ENCODE assay signal across 1 cellular context in the genomic region with DNA sequence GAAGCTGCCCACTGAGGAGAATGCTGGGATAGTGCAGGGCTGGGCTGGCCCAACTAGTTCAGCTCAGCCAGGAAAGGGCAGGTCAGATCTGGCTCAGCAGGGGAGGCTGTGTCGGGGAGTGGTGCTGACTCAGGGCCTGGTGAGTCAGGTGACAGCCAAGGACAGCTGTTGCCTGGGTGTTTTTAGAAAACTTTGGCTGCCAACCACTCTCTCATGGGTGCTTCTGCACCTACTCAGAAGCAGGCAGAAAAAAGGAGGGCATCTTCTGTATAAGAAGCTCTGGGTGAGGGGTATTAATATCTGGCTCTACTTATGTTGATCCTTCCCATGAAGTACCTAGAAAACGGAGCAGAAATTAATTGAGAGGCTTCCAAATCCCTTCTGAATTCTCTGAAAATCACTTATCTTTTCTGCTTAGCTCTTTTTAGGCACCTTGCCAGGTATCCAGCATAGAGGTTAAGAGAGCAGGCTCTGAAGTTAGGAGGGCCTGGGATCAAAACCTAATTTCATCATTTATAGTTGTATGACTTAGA.
TF ChIP-seq lines count a peak whose summit lies in the region.

No MANE protein-coding gene starts in this region.

TF ChIP-seq in GM23338, 12 proteins besides CTCF, POLR2A, EP300 and RAD21 (continued from another document):
- TF ChIP-seq, protein P1, sequence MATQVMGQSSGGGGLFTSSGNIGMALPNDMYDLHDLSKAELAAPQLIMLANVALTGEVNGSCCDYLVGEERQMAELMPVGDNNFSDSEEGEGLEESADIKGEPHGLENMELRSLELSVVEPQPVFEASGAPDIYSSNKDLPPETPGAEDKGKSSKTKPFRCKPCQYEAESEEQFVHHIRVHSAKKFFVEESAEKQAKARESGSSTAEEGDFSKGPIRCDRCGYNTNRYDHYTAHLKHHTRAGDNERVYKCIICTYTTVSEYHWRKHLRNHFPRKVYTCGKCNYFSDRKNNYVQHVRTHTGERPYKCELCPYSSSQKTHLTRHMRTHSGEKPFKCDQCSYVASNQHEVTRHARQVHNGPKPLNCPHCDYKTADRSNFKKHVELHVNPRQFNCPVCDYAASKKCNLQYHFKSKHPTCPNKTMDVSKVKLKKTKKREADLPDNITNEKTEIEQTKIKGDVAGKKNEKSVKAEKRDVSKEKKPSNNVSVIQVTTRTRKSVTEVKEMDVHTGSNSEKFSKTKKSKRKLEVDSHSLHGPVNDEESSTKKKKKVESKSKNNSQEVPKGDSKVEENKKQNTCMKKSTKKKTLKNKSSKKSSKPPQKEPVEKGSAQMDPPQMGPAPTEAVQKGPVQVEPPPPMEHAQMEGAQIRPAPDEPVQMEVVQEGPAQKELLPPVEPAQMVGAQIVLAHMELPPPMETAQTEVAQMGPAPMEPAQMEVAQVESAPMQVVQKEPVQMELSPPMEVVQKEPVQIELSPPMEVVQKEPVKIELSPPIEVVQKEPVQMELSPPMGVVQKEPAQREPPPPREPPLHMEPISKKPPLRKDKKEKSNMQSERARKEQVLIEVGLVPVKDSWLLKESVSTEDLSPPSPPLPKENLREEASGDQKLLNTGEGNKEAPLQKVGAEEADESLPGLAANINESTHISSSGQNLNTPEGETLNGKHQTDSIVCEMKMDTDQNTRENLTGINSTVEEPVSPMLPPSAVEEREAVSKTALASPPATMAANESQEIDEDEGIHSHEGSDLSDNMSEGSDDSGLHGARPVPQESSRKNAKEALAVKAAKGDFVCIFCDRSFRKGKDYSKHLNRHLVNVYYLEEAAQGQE (IDR thresholded peaks at IDR 0.05; ENCODE audit: unreplicated experiment), result no peak
- TF ChIP-seq JUNB (IDR thresholded peaks at IDR 0.05; ENCODE audit: unreplicated experiment) (no peak), NANOG (IDR thresholded peaks at IDR 0.05; ENCODE audit: borderline replicate concordance) (no peak)
- TF ChIP-seq, protein P2, sequence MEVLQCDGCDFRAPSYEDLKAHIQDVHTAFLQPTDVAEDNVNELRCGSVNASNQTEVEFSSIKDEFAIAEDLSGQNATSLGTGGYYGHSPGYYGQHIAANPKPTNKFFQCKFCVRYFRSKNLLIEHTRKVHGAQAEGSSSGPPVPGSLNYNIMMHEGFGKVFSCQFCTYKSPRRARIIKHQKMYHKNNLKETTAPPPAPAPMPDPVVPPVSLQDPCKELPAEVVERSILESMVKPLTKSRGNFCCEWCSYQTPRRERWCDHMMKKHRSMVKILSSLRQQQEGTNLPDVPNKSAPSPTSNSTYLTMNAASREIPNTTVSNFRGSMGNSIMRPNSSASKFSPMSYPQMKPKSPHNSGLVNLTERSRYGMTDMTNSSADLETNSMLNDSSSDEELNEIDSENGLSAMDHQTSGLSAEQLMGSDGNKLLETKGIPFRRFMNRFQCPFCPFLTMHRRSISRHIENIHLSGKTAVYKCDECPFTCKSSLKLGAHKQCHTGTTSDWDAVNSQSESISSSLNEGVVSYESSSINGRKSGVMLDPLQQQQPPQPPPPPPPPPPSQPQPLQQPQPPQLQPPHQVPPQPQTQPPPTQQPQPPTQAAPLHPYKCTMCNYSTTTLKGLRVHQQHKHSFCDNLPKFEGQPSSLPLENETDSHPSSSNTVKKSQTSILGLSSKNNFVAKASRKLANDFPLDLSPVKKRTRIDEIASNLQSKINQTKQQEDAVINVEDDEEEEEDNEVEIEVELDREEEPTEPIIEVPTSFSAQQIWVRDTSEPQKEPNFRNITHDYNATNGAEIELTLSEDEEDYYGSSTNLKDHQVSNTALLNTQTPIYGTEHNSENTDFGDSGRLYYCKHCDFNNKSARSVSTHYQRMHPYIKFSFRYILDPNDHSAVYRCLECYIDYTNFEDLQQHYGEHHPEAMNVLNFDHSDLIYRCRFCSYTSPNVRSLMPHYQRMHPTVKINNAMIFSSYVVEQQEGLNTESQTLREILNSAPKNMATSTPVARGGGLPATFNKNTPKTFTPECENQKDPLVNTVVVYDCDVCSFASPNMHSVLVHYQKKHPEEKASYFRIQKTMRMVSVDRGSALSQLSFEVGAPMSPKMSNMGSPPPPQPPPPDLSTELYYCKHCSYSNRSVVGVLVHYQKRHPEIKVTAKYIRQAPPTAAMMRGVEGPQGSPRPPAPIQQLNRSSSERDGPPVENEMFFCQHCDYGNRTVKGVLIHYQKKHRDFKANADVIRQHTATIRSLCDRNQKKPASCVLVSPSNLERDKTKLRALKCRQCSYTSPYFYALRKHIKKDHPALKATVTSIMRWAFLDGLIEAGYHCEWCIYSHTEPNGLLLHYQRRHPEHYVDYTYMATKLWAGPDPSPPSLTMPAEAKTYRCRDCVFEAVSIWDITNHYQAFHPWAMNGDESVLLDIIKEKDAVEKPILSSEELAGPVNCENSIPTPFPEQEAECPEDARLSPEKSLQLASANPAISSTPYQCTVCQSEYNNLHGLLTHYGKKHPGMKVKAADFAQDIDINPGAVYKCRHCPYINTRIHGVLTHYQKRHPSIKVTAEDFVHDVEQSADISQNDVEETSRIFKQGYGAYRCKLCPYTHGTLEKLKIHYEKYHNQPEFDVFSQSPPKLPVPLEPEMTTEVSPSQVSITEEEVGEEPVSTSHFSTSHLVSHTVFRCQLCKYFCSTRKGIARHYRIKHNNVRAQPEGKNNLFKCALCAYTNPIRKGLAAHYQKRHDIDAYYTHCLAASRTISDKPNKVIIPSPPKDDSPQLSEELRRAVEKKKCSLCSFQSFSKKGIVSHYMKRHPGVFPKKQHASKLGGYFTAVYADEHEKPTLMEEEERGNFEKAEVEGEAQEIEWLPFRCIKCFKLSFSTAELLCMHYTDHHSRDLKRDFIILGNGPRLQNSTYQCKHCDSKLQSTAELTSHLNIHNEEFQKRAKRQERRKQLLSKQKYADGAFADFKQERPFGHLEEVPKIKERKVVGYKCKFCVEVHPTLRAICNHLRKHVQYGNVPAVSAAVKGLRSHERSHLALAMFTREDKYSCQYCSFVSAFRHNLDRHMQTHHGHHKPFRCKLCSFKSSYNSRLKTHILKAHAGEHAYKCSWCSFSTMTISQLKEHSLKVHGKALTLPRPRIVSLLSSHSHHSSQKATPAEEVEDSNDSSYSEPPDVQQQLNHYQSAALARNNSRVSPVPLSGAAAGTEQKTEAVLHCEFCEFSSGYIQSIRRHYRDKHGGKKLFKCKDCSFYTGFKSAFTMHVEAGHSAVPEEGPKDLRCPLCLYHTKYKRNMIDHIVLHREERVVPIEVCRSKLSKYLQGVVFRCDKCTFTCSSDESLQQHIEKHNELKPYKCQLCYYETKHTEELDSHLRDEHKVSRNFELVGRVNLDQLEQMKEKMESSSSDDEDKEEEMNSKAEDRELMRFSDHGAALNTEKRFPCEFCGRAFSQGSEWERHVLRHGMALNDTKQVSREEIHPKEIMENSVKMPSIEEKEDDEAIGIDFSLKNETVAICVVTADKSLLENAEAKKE (CRISPR knock-in tag; IDR thresholded peaks at IDR 0.05), result no peak
